8 cellular contexts compared by ENCODE assay signal in the genomic region with DNA sequence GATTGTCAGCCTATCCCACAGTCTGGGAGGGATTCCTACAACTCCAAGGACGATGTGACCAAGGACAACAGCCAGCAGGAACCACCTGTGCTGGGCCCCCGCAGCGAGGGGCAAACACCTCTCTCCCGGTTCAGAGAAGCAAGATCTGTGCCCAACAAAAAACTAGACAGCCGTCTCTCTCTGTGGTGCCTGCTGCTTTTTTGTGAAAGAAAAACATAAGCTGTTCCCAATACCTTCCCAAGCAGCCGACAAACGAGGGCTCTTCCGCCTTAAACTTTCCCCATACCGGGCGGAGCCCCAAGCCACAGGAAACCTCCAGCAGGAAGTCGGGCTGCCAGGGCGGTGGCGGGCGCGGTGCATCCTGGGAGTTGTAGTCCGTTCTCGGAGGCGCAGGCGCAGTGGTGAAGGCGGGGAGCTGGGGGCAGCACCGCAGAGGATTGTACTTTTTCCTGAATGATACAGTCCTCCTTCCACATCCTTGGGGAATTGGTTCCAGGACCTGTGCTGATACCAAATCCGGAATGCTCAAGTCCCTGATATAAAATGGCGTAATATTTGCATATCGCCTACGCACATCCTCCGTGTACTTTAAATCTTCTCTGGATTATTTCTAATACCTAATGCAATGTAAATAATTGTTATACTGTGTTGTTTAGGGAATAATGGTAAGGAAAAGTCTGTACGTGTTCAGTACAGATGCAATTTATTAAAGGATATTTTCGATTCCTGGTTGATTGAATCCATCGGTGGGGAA.
A peak's percentile ranks its signal among the peaks of the same experiment; 100 is the strongest.
DNase-seq lines count a peak whose midpoint lies in the region; ATAC-seq and TF ChIP-seq lines count a peak whose summit lies in the region.

No MANE protein-coding gene starts in this region.

- H4K20me1 ChIP-seq in PC-9 (ENCODE audit: insufficient read depth): no peaks in the 10 kb centered on the region

- H3K4me1 Mint-ChIP-seq in activated T-cell treated with anti-CD3 and anti-CD28 coated beads, Interleukin-2, amount 50 U/mL, for 4 hours (ENCODE audit: low read depth): peaks cover 39% of the 10 kb centered on the region

- CTCF ChIA-PET in PC-9 (lab: Charles Lee): interaction anchor here (1.0 to 1.5 kb wide), 4 partner anchors 194 to 274 kb away, joined by 3 to 6 read pairs (median 4); no protein-coding TSS in a partner anchor

- H3K79me2 ChIP-seq in PC-9 (ENCODE audit: low read depth): no peaks in the 10 kb centered on the region

- H3K36me3 ChIP-seq in PC-9 (ENCODE audit: low read depth): no peaks in the 10 kb centered on the region
- no peaks in the 10 kb centered on the region for H3K36me3 ChIP-seq in mucosa of stomach (ENCODE audit: control insufficient read depth, insufficient read depth, low read length)

- peak overlapping the region; percentile 66 for H3K27ac ChIP-seq in PC-9

- peak overlapping the region; percentile 67 for H3K4me3 ChIP-seq in PC-9
- H3K4me3 ChIP-seq in mucosa of stomach (ENCODE audit: low read length): peak overlapping the region; percentile 52

- intact Hi-C loops in PC-9 (cut with micrococcal nuclease; ENCODE audit: unreplicated experiment): loop anchor here (1.0 to 5.0 kb wide), 8 partner anchors 63 to 697 kb away; a partner anchor contains a TSS

- no TSS peak for BruUV-seq in PC-9 (replicated peaks; lab: Mats Ljungman, UMichigan)

- peak overlapping the region; percentile 92 for H3K4me3 Mint-ChIP-seq in activated T-cell treated with anti-CD3 and anti-CD28 coated beads, Interleukin-2, amount 50 U/mL, for 4 hours

- ATAC-seq in GM21717 (IDR thresholded peaks at IDR 0.05; ENCODE audit: unreplicated experiment) (peak; percentile 56), esophagus mucosa (peak; percentile 97)
- ATAC-seq in activated T-cell treated with anti-CD3 and anti-CD28 coated beads, Interleukin-2, amount 50 U/mL, for 4 hours: peak; percentile 80

- DNase-seq in DMS153 treated with DMSO at 0.1 percent for 48 hours (lab: John Stamatoyannopoulos, UW; ENCODE audit: unreplicated experiment) (peak; percentile 97), KBM-7 (peak; percentile 96), PC-9 (peak; percentile 80 to 97)
- peak; percentile 89 for DNase-seq in activated T-cell treated with anti-CD3 and anti-CD28 coated beads, Interleukin-2, amount 50 U/mL, for 4 hours
- DNase-seq in stimulated activated CD8-positive, alpha-beta memory T cell treated with anti-CD3 and anti-CD28 coated beads, Interleukin-4, amount 100 ng/mL, for 48 hours: peak; percentile 97

- H3K9me3 ChIP-seq in PC-9 (ENCODE audit: insufficient read depth, low read depth): no peaks in the 10 kb centered on the region
- no peaks in the 10 kb centered on the region for H3K9me3 ChIP-seq in mucosa of stomach (ENCODE audit: control insufficient read depth, low read length)

- in situ Hi-C loops in KBM-7 (cut with MboI; ENCODE audit: low pct_unique_long_range_greater_than_20kb, low sequenced_read_pairs): no loop called here

- POLR2A ChIA-PET in PC-9 (lab: Charles Lee; ENCODE audit: unreplicated experiment): interaction anchor here (0.6 to 0.8 kb wide), 8 partner anchors 63 to 1088 kb away, joined by 3 to 6 read pairs (median 4); a partner anchor contains a TSS

- H3K4me1 ChIP-seq in PC-9 (replicated peaks; ENCODE audit: insufficient read depth): no peaks in the 10 kb centered on the region; the same call in 1 of the 2 replicates
- peaks cover 6% of the 10 kb centered on the region for H3K4me1 ChIP-seq in mucosa of stomach (ENCODE audit: control insufficient read depth, insufficient read depth, low read length)

- no peaks in the 10 kb centered on the region for H3K9me3 Mint-ChIP-seq in activated T-cell treated with anti-CD3 and anti-CD28 coated beads, Interleukin-2, amount 50 U/mL, for 4 hours

- no peaks in the 10 kb centered on the region for H3K36me3 Mint-ChIP-seq in activated T-cell treated with anti-CD3 and anti-CD28 coated beads, Interleukin-2, amount 50 U/mL, for 4 hours (ENCODE audit: insufficient read depth)

- peak overlapping the region; percentile 97 for H2AFZ ChIP-seq in PC-9

- H3F3A ChIP-seq in PC-9 (ENCODE audit: insufficient read depth, low read depth): 0 out of 2 replicates have a peak, but pooled peaks cover 3% of the 10 kb centered on the region

- no peaks in the 10 kb centered on the region for H3K9me2 ChIP-seq in PC-9 (ENCODE audit: insufficient read depth)

- no peak for TF ChIP-seq CTCF in PC-9 (conservative IDR thresholded peaks at IDR 0.05)

- peak overlapping the region; percentile 94 for H3K4me2 ChIP-seq in PC-9

- H3K27me3 Mint-ChIP-seq in activated T-cell treated with anti-CD3 and anti-CD28 coated beads, Interleukin-2, amount 50 U/mL, for 4 hours (ENCODE audit: low read depth): no peaks in the 10 kb centered on the region

- H3K27me3 ChIP-seq in PC-9 (ENCODE audit: insufficient read depth, low read depth) (no peaks in the 10 kb centered on the region), mucosa of stomach (ENCODE audit: control insufficient read depth, insufficient read depth, low read length) (no peaks in the 10 kb centered on the region)

- H3K9ac ChIP-seq in mucosa of stomach (ENCODE audit: low read length): peak overlapping the region; percentile 91

Comparison
In these comparisons a context has a peak if more than half of its experiments do, and no peak if none do; other contexts are left out.
1. Peak in every context shown above with its lines: DNase-seq, ATAC-seq, H3K4me3 ChIP-seq and H3K27ac ChIP-seq.